In the genomic region with DNA sequence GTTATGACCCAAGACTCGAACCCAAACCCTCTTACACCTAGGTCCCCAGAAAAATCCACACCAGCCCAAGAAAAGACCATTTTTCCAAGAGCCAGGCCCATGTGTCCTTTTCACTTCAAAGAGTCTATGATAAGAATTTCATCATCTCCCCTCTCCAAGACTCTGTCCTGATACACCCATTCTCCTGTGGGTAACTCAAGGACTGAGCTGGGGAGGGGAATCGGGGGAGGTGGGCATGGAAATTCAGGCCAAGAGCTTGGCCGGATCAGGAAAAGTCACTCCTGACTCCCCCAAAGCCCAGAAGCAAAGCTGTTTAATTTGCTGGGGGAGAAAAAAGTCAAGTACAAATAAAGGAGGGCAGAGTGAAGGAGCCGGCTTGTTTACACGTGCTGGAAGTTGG, we compare ENCODE assay signal across 12 cellular contexts. TPM values are rescaled to one million over a fixed set of nuclear protein-coding genes. Genes with fewer than 3 reads are reported as not detected.
DNase-seq lines count a peak whose midpoint lies in the region; ATAC-seq and TF ChIP-seq lines count a peak whose summit lies in the region.
"Had no signal": no experiment of that assay in that cellular context is flagged by ENCODE, and none has a peak within 500 bp of the region (broad histone marks: within the 10 kb centered on the region; RNA-seq: fewer than 3 reads in every experiment).

No MANE protein-coding gene starts in this region.

- H3F3A ChIP-seq in Loucy (ENCODE audit: low read depth): no peaks in the 10 kb centered on the region

- peaks cover 38% of the 10 kb centered on the region for H3K36me3 ChIP-seq in CD4-positive, alpha-beta memory T cell (ENCODE audit: insufficient read depth, low read length)
- H3K36me3 ChIP-seq in Loucy (ENCODE audit: insufficient read depth, low read length) (peaks cover 41% of the 10 kb centered on the region; the same call in 1 of the 2 replicates), ectodermal cell (ENCODE audit: control insufficient read depth, insufficient read depth, low read length) (peaks cover 30% of the 10 kb centered on the region), mucosa of descending colon (ENCODE audit: low read depth) (no peaks in the 10 kb centered on the region)

- no peaks in the 10 kb centered on the region for H3K27me3 ChIP-seq in CD4-positive, alpha-beta memory T cell (ENCODE audit: insufficient read depth, low read length)
- H3K27me3 ChIP-seq in Loucy (ENCODE audit: insufficient read depth, low read length, poor library complexity, severe bottlenecking): peaks cover 6% of the 10 kb centered on the region
- no peaks in the 10 kb centered on the region for H3K27me3 ChIP-seq in ectodermal cell (ENCODE audit: control insufficient read depth, insufficient read depth, low read length, poor library complexity, severe bottlenecking)
- H3K27me3 ChIP-seq: BE2C had no signal

- intact Hi-C loops in CD4-positive, alpha-beta memory T cell (cut with micrococcal nuclease): no loop called here
- intact Hi-C loops in mucosa of descending colon (cut with DNase I, micrococcal nuclease): no loop called here

- no peaks in the 10 kb centered on the region for H3K9me2 ChIP-seq in Loucy (replicated peaks; ENCODE audit: low read depth, low read length)

- no peaks in the 10 kb centered on the region for H3K9me3 Mint-ChIP-seq in CD4-positive, alpha-beta memory T cell
- H3K9me3 Mint-ChIP-seq in neural crest cell: no peaks in the 10 kb centered on the region
- H3K9me3 Mint-ChIP-seq: naive thymus-derived CD8-positive, alpha-beta T cell had no signal

- H2AFZ ChIP-seq in Loucy (ENCODE audit: low read length): no peak overlapping the region

- peak overlapping the region; percentile 55 for H3K9ac ChIP-seq in Loucy (ENCODE audit: low read depth, low read length, poor library complexity, severe bottlenecking)

- H3K79me2 ChIP-seq in Loucy (ENCODE audit: insufficient read depth, low read length): peaks cover 84% of the 10 kb centered on the region

- peak overlapping the region; percentile 98 for H3K4me2 ChIP-seq in Loucy (ENCODE audit: low read depth, low read length, poor library complexity, severe bottlenecking)

- peak overlapping the region in 1 of 8 donors; percentile 15 for H3K4me3 Mint-ChIP-seq in CD4-positive, alpha-beta memory T cell
- peak overlapping the region; percentile 89 for H3K4me3 Mint-ChIP-seq in neural crest cell

- peaks cover 24 to 48% (median 34%) of the 10 kb centered on the region in 4 donors for H3K4me1 Mint-ChIP-seq in CD4-positive, alpha-beta memory T cell
- peaks cover 56% of the 10 kb centered on the region for H3K4me1 Mint-ChIP-seq in neural crest cell

- H3K36me3 Mint-ChIP-seq in CD4-positive, alpha-beta memory T cell: peaks cover 19 to 35% of the 10 kb centered on the region in 2 donors
- H3K36me3 Mint-ChIP-seq in neural crest cell (ENCODE audit: low read depth): peaks cover 12% of the 10 kb centered on the region

- POLR2A ChIA-PET in CD4-positive, alpha-beta memory T cell (lab: Charles Lee; ENCODE audit: partially characterized antibody): interaction anchor here (0.9 to 1.6 kb wide), 2 partner anchors 15 to 50 kb away, joined by 5 to 6 read pairs; a partner anchor contains a TSS
- POLR2A ChIA-PET in HEK293T (lab: Yijun Ruan, JAX): interaction anchor here (0.6 to 2.5 kb wide), 4 partner anchors 16 to 226 kb away, joined by 3 to 9 read pairs (median 4); a partner anchor contains a TSS

- no peak for ATAC-seq in left lobe of liver
- ATAC-seq in mucosa of descending colon: no peak
- ATAC-seq in HG03520 (IDR thresholded peaks at IDR 0.05; ENCODE audit: unreplicated experiment): no peak
- ATAC-seq: naive thymus-derived CD8-positive, alpha-beta T cell had no signal

- H4K20me1 ChIP-seq in Loucy (ENCODE audit: insufficient read depth, low read length, poor library complexity, severe bottlenecking): peaks cover 80% of the 10 kb centered on the region

- DNase-seq in CD4-positive, alpha-beta memory T cell: no peak
- DNase-seq in neural crest cell (ENCODE audit: low read depth, low spot score) (no peak), left lobe of liver (ENCODE audit: low spot score) (no peak), mucosa of descending colon (no peak), HEK293T (ENCODE audit: extremely low spot score) (no peak)
- DNase-seq: BE2C; naive thymus-derived CD8-positive, alpha-beta T cell; NCI-H1930; NCI-H524 treated with DMSO at 0.1 percent for 48 hours had no signal

- H3K4me3 ChIP-seq in CD4-positive, alpha-beta memory T cell (ENCODE audit: low read length in 2 of 2): no peak overlapping the region
- H3K4me3 ChIP-seq in Loucy (ENCODE audit: low read length, poor library complexity, severe bottlenecking) (peak overlapping the region; percentile 86), ectodermal cell (ENCODE audit: insufficient read depth, low read depth, low read length) (peak overlapping the region; percentile 14), mucosa of descending colon (no peak overlapping the region)

- peaks cover 48% of the 10 kb centered on the region for H3K4me1 ChIP-seq in CD4-positive, alpha-beta memory T cell (ENCODE audit: insufficient read depth, low read length)
- H3K4me1 ChIP-seq in Loucy (ENCODE audit: insufficient read depth, low read length, poor library complexity, severe bottlenecking) (peaks cover 47% of the 10 kb centered on the region), ectodermal cell (ENCODE audit: control insufficient read depth, insufficient read depth, low read length) (peaks cover 34% of the 10 kb centered on the region), mucosa of descending colon (ENCODE audit: low read depth) (peaks cover 24% of the 10 kb centered on the region)

- H3K27ac ChIP-seq in CD4-positive, alpha-beta memory T cell (ENCODE audit: low read depth, low read length): no peak overlapping the region
- H3K27ac ChIP-seq in ectodermal cell (ENCODE audit: insufficient read depth, low read depth, low read length, poor library complexity, severe bottlenecking): no peak overlapping the region

- no peaks in the 10 kb centered on the region for H3K27me3 Mint-ChIP-seq in CD4-positive, alpha-beta memory T cell
- H3K27me3 Mint-ChIP-seq in neural crest cell (ENCODE audit: low read depth): no peaks in the 10 kb centered on the region
- H3K27me3 Mint-ChIP-seq: naive thymus-derived CD8-positive, alpha-beta T cell had no signal

- H3K9me3 ChIP-seq in CD4-positive, alpha-beta memory T cell (ENCODE audit: control insufficient read depth in 1 of 2, low read length in 2 of 2): no peaks in the 10 kb centered on the region
- no peaks in the 10 kb centered on the region for H3K9me3 ChIP-seq in Loucy (ENCODE audit: insufficient read depth, low read depth, low read length)
- H3K9me3 ChIP-seq in ectodermal cell (ENCODE audit: control insufficient read depth, low read length): no peaks in the 10 kb centered on the region
- H3K9me3 ChIP-seq in mucosa of descending colon: no peaks in the 10 kb centered on the region
- H3K9me3 ChIP-seq: BE2C had no signal

- CTCF ChIA-PET in CD4-positive, alpha-beta memory T cell (lab: Charles Lee; ENCODE audit: partially characterized antibody): interaction anchor here (0.6 to 0.8 kb wide), 2 partner anchors 80 to 1401 kb away, joined by 3 read pairs; no protein-coding TSS in a partner anchor
- CTCF ChIA-PET in HEK293T (lab: Yijun Ruan, JAX): interaction anchor here (0.6 kb wide), 1 partner anchor 338 kb away, joined by 4 read pairs; no protein-coding TSS in a partner anchor

- peak overlapping the region in 4 of 7 donors; percentile 3 to 42 (median 17) for H3K27ac Mint-ChIP-seq in CD4-positive, alpha-beta memory T cell
- H3K27ac Mint-ChIP-seq in neural crest cell (ENCODE audit: unreplicated experiment): peak overlapping the region; percentile 95

- TF ChIP-seq CTCF in Loucy (conservative IDR thresholded peaks at IDR 0.05; ENCODE audit: low read length): no peak
- no peak for TF ChIP-seq CTCF in neural crest cell (conservative IDR thresholded peaks at IDR 0.05)
- no peak for TF ChIP-seq CTCF in mucosa of descending colon (IDR thresholded peaks at IDR 0.05)

- WGBS in ectodermal cell, 2 experiments: 89 to 90% methylated on average over 5 of the region's 5 CpGs

TF ChIP-seq in HEK293T, 16 proteins besides CTCF, POLR2A, EP300 and RAD21 (continues in another document):
- TF ChIP-seq FOXA1 (IDR thresholded peaks at IDR 0.05) (no peak), HDGF (IDR thresholded peaks at IDR 0.05; ENCODE audit: borderline replicate concordance) (no peak), ELF4 (IDR thresholded peaks at IDR 0.05) (no peak)

RNA-seq across cellular contexts. Expression of a gene that starts 3.7 kb away (rescaled TPM):
- total RNA-seq in CD4-positive, alpha-beta memory T cell: 10 to 100 TPM; 84.4 to 88.5 TPM
- polyA plus RNA-seq in CD4-positive, alpha-beta memory T cell: 10 to 100 TPM; 58.7 to 72.1 TPM
- polyA plus RNA-seq in ectodermal cell (2013, experiment 1 of 4): 247 TPM
- polyA plus RNA-seq in ectodermal cell (2013, experiment 2 of 4): 243 TPM
- polyA plus RNA-seq in ectodermal cell (2013, experiment 3 of 4): 152 TPM
- polyA plus RNA-seq in ectodermal cell (2013, experiment 4 of 4): 162 TPM
- total RNA-seq in neural crest cell (421 and 422 TPM in 2 replicates), left lobe of liver (20.9 TPM), mucosa of descending colon (10 to 100 TPM; 80.3 to 95.2 (median 81.5) TPM)

RNA-seq across cellular contexts. Expression of a gene that starts 15.4 kb away (rescaled TPM):
- under 1 TPM in 1 of 2 experiments, not detected in 1; 0.20 TPM for total RNA-seq in CD4-positive, alpha-beta memory T cell
- under 1 TPM in 1 of 2 donors, not detected in 1; 0.11 TPM for polyA plus RNA-seq in CD4-positive, alpha-beta memory T cell
- polyA plus RNA-seq in ectodermal cell (2013, experiment 1 of 4): 8.4 TPM
- polyA plus RNA-seq in ectodermal cell (2013, experiment 2 of 4): 7.1 TPM
- 4.9 TPM for polyA plus RNA-seq in ectodermal cell (2013, experiment 3 of 4)
- polyA plus RNA-seq in ectodermal cell (2013, experiment 4 of 4): 5.9 TPM
- total RNA-seq in neural crest cell: 4.2 and 4.8 TPM in 2 replicates
- 0.30 TPM for total RNA-seq in left lobe of liver
- 1 to 10 TPM in 1 of 3 donors, under 1 TPM in 1, not detected in 1; 0.34 to 2.1 TPM for total RNA-seq in mucosa of descending colon
- total RNA-seq: naive thymus-derived CD8-positive, alpha-beta T cell had no signal

RNA-seq across cellular contexts. Expression of a gene that starts 49.8 kb away (rescaled TPM):
- total RNA-seq in CD4-positive, alpha-beta memory T cell: 10 to 100 TPM; 20.6 to 20.8 TPM
- polyA plus RNA-seq in CD4-positive, alpha-beta memory T cell: 1 to 10 TPM; 1.0 to 7.6 TPM
- 9.0 TPM for polyA plus RNA-seq in ectodermal cell (2013, experiment 1 of 4)
- polyA plus RNA-seq in ectodermal cell (2013, experiment 2 of 4): 8.5 TPM
- polyA plus RNA-seq in ectodermal cell (2013, experiment 3 of 4): 7.0 TPM
- 7.6 TPM for polyA plus RNA-seq in ectodermal cell (2013, experiment 4 of 4)
- total RNA-seq in neural crest cell: 20.4 and 20.6 TPM in 2 replicates
- 5.9 TPM for total RNA-seq in left lobe of liver
- 10 to 100 TPM in 1 of 3 donors, 1 to 10 TPM in 2; 7.6 to 14.7 (median 8.5) TPM for total RNA-seq in mucosa of descending colon

RNA-seq across cellular contexts. Expression of a gene that starts 51.6 kb away (rescaled TPM):
- 10 to 100 TPM; 31.0 to 36.9 TPM for total RNA-seq in CD4-positive, alpha-beta memory T cell
- 10 to 100 TPM; 23.6 to 35.7 TPM for polyA plus RNA-seq in CD4-positive, alpha-beta memory T cell
- polyA plus RNA-seq in ectodermal cell (2013, experiment 1 of 4): 113 TPM
- polyA plus RNA-seq in ectodermal cell (2013, experiment 2 of 4): 121 TPM
- 60.9 TPM for polyA plus RNA-seq in ectodermal cell (2013, experiment 3 of 4)
- 69.8 TPM for polyA plus RNA-seq in ectodermal cell (2013, experiment 4 of 4)
- total RNA-seq in neural crest cell (213 and 230 TPM in 2 replicates), left lobe of liver (31.4 TPM), mucosa of descending colon (10 to 100 TPM; 44.1 to 88.0 (median 51.6) TPM)

Comparison
In these comparisons a context has a peak if more than half of its experiments do, and no peak if none do; other contexts are left out.
1. H3K4me3 ChIP-seq: peak in Loucy (single experiment) and ectodermal cell (single experiment); none in CD4-positive, alpha-beta memory T cell (0 of 2) and mucosa of descending colon (single experiment).